ENCODE assay signal across 16 cellular contexts in genomic region chr5:76099756-76100155, GRCh38.
DNase-seq lines count a peak whose midpoint lies in the region; ATAC-seq and TF ChIP-seq lines count a peak whose summit lies in the region.
"Had no signal": no experiment of that assay in that cellular context is flagged by ENCODE, and none has a peak within 500 bp of the region (broad histone marks: within the 10 kb centered on the region; RNA-seq: fewer than 3 reads in every experiment).

No MANE protein-coding gene starts in this region.

- peak; percentile 42 for ATAC-seq in GM18868 (IDR thresholded peaks at IDR 0.05; ENCODE audit: unreplicated experiment)
- ATAC-seq in GM21825 (IDR thresholded peaks at IDR 0.05; ENCODE audit: unreplicated experiment): peak; percentile 49
- peak; percentile 21 for ATAC-seq in HG03558 (IDR thresholded peaks at IDR 0.05; ENCODE audit: extremely low read depth, unreplicated experiment)
- ATAC-seq in GM18909 (IDR thresholded peaks at IDR 0.05; ENCODE audit: poor library complexity, unreplicated experiment): no peak
- ATAC-seq: mucosa of descending colon had no signal

- TF ChIP-seq CTCF in GM20000 (IDR thresholded peaks at IDR 0.05; ENCODE audit: extremely low read depth, missing control alignments) (no peak), foreskin fibroblast (IDR thresholded peaks at IDR 0.05; ENCODE audit: low read depth, low read length) (no peak)

- H3K36me3 ChIP-seq in BLaER1: no peaks in the 10 kb centered on the region
- H3K36me3 ChIP-seq: SJCRH30, tibial artery had no signal

- H3K4me3 ChIP-seq in BLaER1 (no peak overlapping the region), foreskin fibroblast (ENCODE audit: low read depth in 1 of 2, low read length in 2 of 2) (no peak overlapping the region)
- H3K4me3 ChIP-seq: mucosa of descending colon, SJCRH30, tibial artery had no signal

- no peaks in the 10 kb centered on the region for H4K20me1 ChIP-seq in BLaER1

- no peak overlapping the region for H3K9ac ChIP-seq in BLaER1

- H3K4me1 ChIP-seq in BLaER1: peaks cover 17% of the 10 kb centered on the region
- H3K4me1 ChIP-seq: SJCRH30, tibial artery had no signal

- 0 out of 2 replicates have a peak overlapping the region, but pooled peaks have one; percentile 9 for H3K4me2 ChIP-seq in BLaER1

- H3K9me3 ChIP-seq in BLaER1: no peaks in the 10 kb centered on the region
- H3K9me3 ChIP-seq: mucosa of descending colon, SJCRH30, tibial artery had no signal

- DNase-seq in GM20000 (ENCODE audit: low spot score): no peak
- no peak for DNase-seq in SKM-1 (lab: John Stamatoyannopoulos, UW; ENCODE audit: unreplicated experiment)
- no peak for DNase-seq in foreskin fibroblast
- DNase-seq: cerebellar nuclear complex, DMS79, kidney, mucosa of descending colon, NCI-H2171, posterior cingulate gyrus, SJCRH30, tibial artery had no signal

- no peak overlapping the region for H3K27ac ChIP-seq in BLaER1
- H3K27ac ChIP-seq: SJCRH30, tibial artery had no signal

- no peaks in the 10 kb centered on the region for H3K27me3 ChIP-seq in BLaER1
- H3K27me3 ChIP-seq: tibial artery had no signal
